Comparison of ENCODE assay signal across 14 cellular contexts in the genomic region with DNA sequence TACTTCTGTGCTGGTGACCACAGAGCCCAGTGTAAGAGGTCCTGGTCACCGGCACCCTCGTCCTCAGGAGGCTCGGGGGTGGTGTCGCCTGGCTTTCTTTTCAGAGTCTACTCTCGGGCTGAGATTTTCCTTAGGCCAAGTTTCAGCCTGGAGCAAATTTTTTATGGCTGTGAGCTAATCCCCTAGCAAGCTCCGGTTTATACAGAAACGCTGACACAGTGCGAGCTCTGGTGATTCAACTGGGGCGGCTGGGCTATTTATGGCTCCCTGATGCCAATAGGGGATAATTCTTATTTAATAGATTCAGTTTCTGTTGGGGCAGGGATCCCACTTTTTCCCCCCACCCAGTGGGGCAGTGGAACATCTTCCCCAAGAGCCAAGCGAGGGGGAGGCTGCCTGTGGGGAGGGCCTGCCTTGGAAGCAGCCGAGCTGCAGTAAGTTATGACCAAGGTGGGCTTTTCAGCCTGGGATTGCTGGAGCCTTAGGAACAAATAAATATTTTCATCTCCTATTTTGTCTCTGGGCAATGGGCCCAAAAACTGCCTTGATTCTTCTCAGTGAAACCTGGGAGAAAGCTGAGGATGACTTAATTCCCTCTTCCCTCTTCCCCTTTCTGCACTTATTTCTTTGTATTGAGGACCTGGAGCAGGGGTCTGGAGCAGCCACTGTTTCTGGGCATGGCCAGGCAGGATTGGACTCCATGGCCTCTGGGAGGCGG.
DNase-seq lines count a peak whose midpoint lies in the region; TF ChIP-seq lines count a peak whose summit lies in the region.
"Had no signal": no experiment of that assay in that cellular context is flagged by ENCODE, and none has a peak within 500 bp of the region (broad histone marks: within the 10 kb centered on the region; RNA-seq: fewer than 3 reads in every experiment).

No MANE protein-coding gene starts in this region.

- H3K4me3 ChIP-seq in coronary artery (no peak overlapping the region), mucosa of rectum (ENCODE audit: low read length in 2 of 2) (no peak overlapping the region)
- H3K4me3 ChIP-seq: GM23338 had no signal

- peak overlapping the region; percentile 48 to 72 for H3K27ac ChIP-seq in coronary artery
- H3K27ac ChIP-seq in mucosa of rectum (ENCODE audit: low read depth in 2 of 2, low read length in 2 of 2) = peak overlapping the region; percentile 48 to 56

- H3K9me3 ChIP-seq in mucosa of rectum (ENCODE audit: control insufficient read depth in 2 of 2, low read length in 2 of 2) = no peaks in the 10 kb centered on the region

- H3K4me1 ChIP-seq in mucosa of rectum (ENCODE audit: control insufficient read depth in 2 of 2, insufficient read depth in 2 of 2, low read length in 2 of 2) = peaks cover 2 to 5% of the 10 kb centered on the region in 2 donors

- peak overlapping the region in 1 of 2 donors; percentile 21 for H3K9ac ChIP-seq in mucosa of rectum (ENCODE audit: low read depth in 1 of 2, low read length in 2 of 2)

- no peaks in the 10 kb centered on the region for H3K36me3 ChIP-seq in mucosa of rectum (ENCODE audit: control insufficient read depth in 2 of 2, insufficient read depth in 2 of 2, low read length in 2 of 2)

- in situ Hi-C loops in KBM-7 (cut with MboI; ENCODE audit: low pct_unique_long_range_greater_than_20kb, low sequenced_read_pairs) = no loop called here

- no peak for TF ChIP-seq CTCF in coronary artery (IDR thresholded peaks at IDR 0.05)

- DNase-seq in M059J (ENCODE audit: low read depth) = peak; percentile 96
- no peak for DNase-seq in coronary artery (ENCODE audit: low spot score)
- DNase-seq in SIG-M5 treated with dmso at 0.1 percent for 504 hours (lab: John Stamatoyannopoulos, UW; ENCODE audit: unreplicated experiment) = no peak
- DNase-seq in KBM-7 = no peak
- no peak for DNase-seq in cerebellar cortex (ENCODE audit: low spot score)
- no peak for DNase-seq in NCI-H1092 treated with DMSO at 0.1 percent for 48 hours (lab: John Stamatoyannopoulos, UW)
- DNase-seq: activated CD4-positive, alpha-beta T cell treated with anti-CD3 and anti-CD28 coated beads for 48 hours; activated naive CD4-positive, alpha-beta T cell; effector CD4-positive, alpha-beta T cell; immature natural killer cell; NCI-H446; SHP77 had no signal

- peaks cover 0 to 3% of the 10 kb centered on the region in 2 donors for H3K27me3 ChIP-seq in mucosa of rectum (ENCODE audit: control insufficient read depth in 2 of 2, insufficient read depth in 2 of 2, low read length in 2 of 2)
